ENCODE assay signal across 26 cellular contexts in genomic region chr1:161220002-161220401, GRCh38. TPM values are rescaled to one million over a fixed set of nuclear protein-coding genes. Genes with fewer than 3 reads are reported as not detected.
DNase-seq lines count a peak whose midpoint lies in the region; ATAC-seq, FAIRE-seq and TF ChIP-seq lines count a peak whose summit lies in the region.
"Had no signal": no experiment of that assay in that cellular context is flagged by ENCODE, and none has a peak within 500 bp of the region (broad histone marks: within the 10 kb centered on the region; RNA-seq: fewer than 3 reads in every experiment).

No MANE protein-coding gene starts in this region.

- H3K9me3 Mint-ChIP-seq in activated naive CD8-positive, alpha-beta T cell (ENCODE audit: low read depth), result no peaks in the 10 kb centered on the region
- no peaks in the 10 kb centered on the region for H3K9me3 Mint-ChIP-seq in activated naive CD8-positive, alpha-beta T cell treated with anti-CD3 and anti-CD28 coated beads for 36 hours
- no peaks in the 10 kb centered on the region for H3K9me3 Mint-ChIP-seq in T-cell
- H3K9me3 Mint-ChIP-seq: H9 had no signal

- H3K4me1 Mint-ChIP-seq in activated naive CD8-positive, alpha-beta T cell (ENCODE audit: low read depth), result peaks cover 65% of the 10 kb centered on the region
- peaks cover 54% of the 10 kb centered on the region for H3K4me1 Mint-ChIP-seq in activated naive CD8-positive, alpha-beta T cell treated with anti-CD3 and anti-CD28 coated beads for 36 hours
- peaks cover 47 to 60% (median 56%) of the 10 kb centered on the region in 3 donors for H3K4me1 Mint-ChIP-seq in T-cell

- no peak for ATAC-seq in T-cell (replicated peaks in 1 of 4)
- ATAC-seq in SK-N-SH treated with all-trans-retinoic acid at 6 μM for 48 hours, result no peak
- no peak for ATAC-seq in GM21576 (IDR thresholded peaks at IDR 0.05; ENCODE audit: unreplicated experiment)

- no peak overlapping the region for H3K9ac ChIP-seq in kidney (ENCODE audit: low read length in 2 of 2)
- no peak overlapping the region for H3K9ac ChIP-seq in parathyroid adenoma
- H3K9ac ChIP-seq: GM23248 had no signal

- POLR2A ChIA-PET in T-cell (lab: Charles Lee), result interaction anchor here in 1 of 2 donors (0.8 kb wide), 1 partner anchor 54 kb away, joined by 3 read pairs; the partner anchor contains the start of gene PPOX

- peak overlapping the region; percentile 28 for H2AFZ ChIP-seq in parathyroid adenoma
- H2AFZ ChIP-seq: GM23248 had no signal

- no peaks in the 10 kb centered on the region for H3K79me2 ChIP-seq in parathyroid adenoma

- H3K27ac Mint-ChIP-seq in activated naive CD8-positive, alpha-beta T cell, result peak overlapping the region; percentile 85
- H3K27ac Mint-ChIP-seq in activated naive CD8-positive, alpha-beta T cell treated with anti-CD3 and anti-CD28 coated beads for 36 hours, result no peak overlapping the region
- peak overlapping the region; percentile 94 to 97 for H3K27ac Mint-ChIP-seq in T-cell
- H3K27ac Mint-ChIP-seq: H9 had no signal

- no peaks in the 10 kb centered on the region for H3K9me3 ChIP-seq in kidney (ENCODE audit: control insufficient read depth in 1 of 2, low read length in 2 of 2)
- H3K9me3 ChIP-seq in parathyroid adenoma (ENCODE audit: control insufficient read depth, low read length), result no peaks in the 10 kb centered on the region
- H3K9me3 ChIP-seq: SJSA1 had no signal

- no peak overlapping the region for H3K4me2 ChIP-seq in parathyroid adenoma (ENCODE audit: low read length)

- intact Hi-C loops in kidney (cut with DNase I), result no loop called here

- CTCF ChIA-PET in T-cell (lab: Charles Lee), result interaction anchor here (0.7 to 1.6 kb wide), 4 partner anchors 9 to 119 kb away, joined by 3 to 6 read pairs (median 3); no protein-coding TSS in a partner anchor

- H3K4me3 Mint-ChIP-seq in activated naive CD8-positive, alpha-beta T cell, result peak overlapping the region; percentile 4
- no peak overlapping the region for H3K4me3 Mint-ChIP-seq in activated naive CD8-positive, alpha-beta T cell treated with anti-CD3 and anti-CD28 coated beads for 36 hours
- H3K4me3 Mint-ChIP-seq in T-cell, result no peak overlapping the region
- H3K4me3 Mint-ChIP-seq: H9 had no signal

- H3K36me3 ChIP-seq in kidney (ENCODE audit: control insufficient read depth in 1 of 2, insufficient read depth in 2 of 2, low read length in 2 of 2) (no peaks in the 10 kb centered on the region), parathyroid adenoma (ENCODE audit: control insufficient read depth, insufficient read depth, low read length) (no peaks in the 10 kb centered on the region)
- H3K36me3 ChIP-seq: SJSA1 had no signal

- no peak for FAIRE-seq in kidney (lab: Jason Lieb, UNC)
- FAIRE-seq: HTR-8/SVneo, RCC 7860 had no signal

- no peaks in the 10 kb centered on the region for H3K36me3 Mint-ChIP-seq in activated naive CD8-positive, alpha-beta T cell
- peaks cover 4% of the 10 kb centered on the region for H3K36me3 Mint-ChIP-seq in activated naive CD8-positive, alpha-beta T cell treated with anti-CD3 and anti-CD28 coated beads for 36 hours
- H3K36me3 Mint-ChIP-seq in T-cell, result peaks cover 3% of the 10 kb centered on the region

- DNase-seq in activated naive CD8-positive, alpha-beta T cell treated with anti-CD3 and anti-CD28 coated beads for 36 hours, result no peak
- no peak for DNase-seq in T-cell
- peak; percentile 23 for DNase-seq in kidney
- no peak for DNase-seq in NCI-H1694 treated with DMSO at 0.1 percent for 48 hours (lab: John Stamatoyannopoulos, UW)
- DNase-seq: AML-193, C1 segment of cervical spinal cord, COR-L47, DMS 273 treated with DMSO at 0.1 percent for 48 hours, DMS79 treated with DMSO at 0.1 percent for 48 hours, GM23248, H9, IMR-90, NCI-H1105, NCI-H146, NCI-H2029 treated with DMSO at 0.1 percent for 48 hours, NCI-H226, NCI-H524 treated with DMSO at 0.1 percent for 48 hours had no signal

- H3K4me1 ChIP-seq in kidney (ENCODE audit: control insufficient read depth in 1 of 2, insufficient read depth in 1 of 2, low read depth in 1 of 2, low read length in 2 of 2), result peaks cover 4 to 10% of the 10 kb centered on the region in 2 donors
- H3K4me1 ChIP-seq in parathyroid adenoma, result peaks cover 4% of the 10 kb centered on the region
- H3K4me1 ChIP-seq: SJSA1 had no signal

- H3K27me3 ChIP-seq in parathyroid adenoma (ENCODE audit: control insufficient read depth, insufficient read depth, low read length), result no peaks in the 10 kb centered on the region
- H3K27me3 ChIP-seq: SJSA1 had no signal

- TF ChIP-seq CTCF in kidney (IDR thresholded peaks at IDR 0.05; ENCODE audit: borderline replicate concordance, extremely low read depth, insufficient read depth) (no peak), parathyroid adenoma (IDR thresholded peaks at IDR 0.05) (no peak)

- H3K27ac ChIP-seq in kidney (ENCODE audit: low read depth in 2 of 2, low read length in 2 of 2), result no peak overlapping the region
- H3K27ac ChIP-seq in parathyroid adenoma, result no peak overlapping the region
- H3K27ac ChIP-seq: 22Rv1, GM23248, SJSA1 had no signal

- no peaks in the 10 kb centered on the region for H3K27me3 Mint-ChIP-seq in activated naive CD8-positive, alpha-beta T cell
- H3K27me3 Mint-ChIP-seq in activated naive CD8-positive, alpha-beta T cell treated with anti-CD3 and anti-CD28 coated beads for 36 hours, result no peaks in the 10 kb centered on the region
- no peaks in the 10 kb centered on the region for H3K27me3 Mint-ChIP-seq in T-cell

- H3K4me3 ChIP-seq in kidney (ENCODE audit: low read length in 2 of 2) (no peak overlapping the region), parathyroid adenoma (ENCODE audit: low read depth, low read length) (no peak overlapping the region)
- H3K4me3 ChIP-seq: GM23248, SJSA1 had no signal

TF ChIP-seq in SK-N-SH treated with all-trans-retinoic acid at 6 μM for 48 hours, 23 proteins besides CTCF, POLR2A, EP300 and RAD21:
- TF ChIP-seq PATZ1 (CRISPR knock-in tag; IDR thresholded peaks at IDR 0.05; ENCODE audit: borderline replicate concordance) (no peak), TCF4 (CRISPR knock-in tag; IDR thresholded peaks at IDR 0.05; ENCODE audit: borderline replicate concordance) (no peak), ZNF565 (CRISPR knock-in tag; conservative IDR thresholded peaks at IDR 0.05; ENCODE audit: low read depth) (no peak), ESRRG (CRISPR knock-in tag; IDR thresholded peaks at IDR 0.05) (no peak), BACH2 (CRISPR knock-in tag; IDR thresholded peaks at IDR 0.05; ENCODE audit: borderline replicate concordance) (no peak), ISL1 (CRISPR knock-in tag; IDR thresholded peaks at IDR 0.05) (no peak)

RNA-seq across cellular contexts. Expression of gene APOA2, which starts 3.4 kb away (rescaled TPM):
- total RNA-seq in activated naive CD8-positive, alpha-beta T cell treated with anti-CD3 and anti-CD28 coated beads for 36 hours, result not detected
- 1 to 10 TPM in 3 of 5 donors, not detected in 2; 2.2 to 5.5 (median 3.7) TPM for total RNA-seq in T-cell
- not detected for total RNA-seq in kidney
- polyA plus RNA-seq in kidney (ENCODE audit: insufficient read depth, low read depth, low replicate concordance), result not detected
- total RNA-seq: GM23248, H9, IMR-90, SJSA1 had no signal
- polyA plus RNA-seq: AG04450, GM23248, IMR-90 had no signal

RNA-seq across cellular contexts. Expression of gene FCER1G, which starts 4.9 kb away (rescaled TPM):
- 1 to 10 TPM; 1.2 to 3.0 TPM for total RNA-seq in activated naive CD8-positive, alpha-beta T cell treated with anti-CD3 and anti-CD28 coated beads for 36 hours
- 1 to 10 TPM; 2.5 to 5.2 (median 3.5) TPM for total RNA-seq in T-cell
- 43.4 TPM for total RNA-seq in kidney
- 38.9 TPM for polyA plus RNA-seq in kidney (ENCODE audit: insufficient read depth, low read depth, low replicate concordance)
- total RNA-seq: GM23248, IMR-90 had no signal

RNA-seq across cellular contexts. Expression of gene TOMM40L, which starts 5.9 kb away (rescaled TPM):
- 10 to 100 TPM; 26.3 to 26.4 TPM for total RNA-seq in activated naive CD8-positive, alpha-beta T cell treated with anti-CD3 and anti-CD28 coated beads for 36 hours
- total RNA-seq in T-cell (10 to 100 TPM in 4 of 5 donors, 1 to 10 TPM in 1; 6.3 to 12.2 (median 11.0) TPM), kidney (12.1 TPM)
- 29.0 TPM for polyA plus RNA-seq in kidney (ENCODE audit: insufficient read depth, low read depth, low replicate concordance)

RNA-seq across cellular contexts. Expression of gene NDUFS2, which starts 17.8 kb away (rescaled TPM):
- 10 to 100 TPM; 87.7 to 95.8 TPM for total RNA-seq in activated naive CD8-positive, alpha-beta T cell treated with anti-CD3 and anti-CD28 coated beads for 36 hours
- total RNA-seq in T-cell, result 10 to 100 TPM; 57.3 to 92.2 (median 88.2) TPM
- total RNA-seq in kidney, result 92.7 TPM
- 197 TPM for polyA plus RNA-seq in kidney (ENCODE audit: insufficient read depth, low read depth, low replicate concordance)

RNA-seq across cellular contexts. Expression of gene NR1I3, which starts 18.0 kb away (rescaled TPM):
- not detected for total RNA-seq in activated naive CD8-positive, alpha-beta T cell treated with anti-CD3 and anti-CD28 coated beads for 36 hours
- total RNA-seq in T-cell (not detected), kidney (not detected)
- polyA plus RNA-seq in kidney (ENCODE audit: insufficient read depth, low read depth, low replicate concordance), result 19.6 TPM
- total RNA-seq: GM23248, H9, IMR-90, SJSA1 had no signal
- polyA plus RNA-seq: AG04450, GM23248, IMR-90 had no signal
